Comparison of ENCODE assay signal across 2 cellular contexts in the genomic region with DNA sequence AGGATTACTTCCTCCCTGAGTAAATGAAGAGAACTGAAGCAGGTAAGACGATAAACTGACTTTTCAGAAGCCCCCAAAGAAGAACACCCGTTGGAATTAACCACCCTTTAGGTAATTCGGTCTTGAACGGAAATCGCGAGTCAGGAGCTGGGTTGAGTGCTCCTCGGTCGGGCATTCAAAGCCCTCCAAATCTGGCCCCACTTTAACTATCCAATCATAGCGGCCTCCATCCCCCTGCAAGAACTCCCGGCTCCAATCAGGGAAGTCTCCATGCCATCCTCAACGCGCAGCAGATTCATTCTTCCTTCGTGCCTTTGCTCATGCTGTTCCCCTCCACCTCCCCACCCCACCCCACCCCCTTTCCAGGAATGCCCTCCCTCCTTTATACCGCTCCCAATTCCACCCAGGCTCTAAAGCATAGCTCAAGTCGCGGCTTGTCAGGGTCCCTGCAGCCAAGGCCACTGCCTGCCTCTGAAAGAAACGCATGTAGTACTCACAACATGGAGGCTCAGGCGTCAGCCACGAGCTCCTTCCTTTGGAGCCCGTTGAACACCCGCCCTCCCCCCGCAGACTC.
TF ChIP-seq lines count a peak whose summit lies in the region.

No MANE protein-coding gene starts in this region.

TF ChIP-seq in SK-N-SH treated with all-trans-retinoic acid at 6 μM for 48 hours, 23 proteins besides CTCF, POLR2A, EP300 and RAD21 (continued from another document):
- TF ChIP-seq, protein P1, sequence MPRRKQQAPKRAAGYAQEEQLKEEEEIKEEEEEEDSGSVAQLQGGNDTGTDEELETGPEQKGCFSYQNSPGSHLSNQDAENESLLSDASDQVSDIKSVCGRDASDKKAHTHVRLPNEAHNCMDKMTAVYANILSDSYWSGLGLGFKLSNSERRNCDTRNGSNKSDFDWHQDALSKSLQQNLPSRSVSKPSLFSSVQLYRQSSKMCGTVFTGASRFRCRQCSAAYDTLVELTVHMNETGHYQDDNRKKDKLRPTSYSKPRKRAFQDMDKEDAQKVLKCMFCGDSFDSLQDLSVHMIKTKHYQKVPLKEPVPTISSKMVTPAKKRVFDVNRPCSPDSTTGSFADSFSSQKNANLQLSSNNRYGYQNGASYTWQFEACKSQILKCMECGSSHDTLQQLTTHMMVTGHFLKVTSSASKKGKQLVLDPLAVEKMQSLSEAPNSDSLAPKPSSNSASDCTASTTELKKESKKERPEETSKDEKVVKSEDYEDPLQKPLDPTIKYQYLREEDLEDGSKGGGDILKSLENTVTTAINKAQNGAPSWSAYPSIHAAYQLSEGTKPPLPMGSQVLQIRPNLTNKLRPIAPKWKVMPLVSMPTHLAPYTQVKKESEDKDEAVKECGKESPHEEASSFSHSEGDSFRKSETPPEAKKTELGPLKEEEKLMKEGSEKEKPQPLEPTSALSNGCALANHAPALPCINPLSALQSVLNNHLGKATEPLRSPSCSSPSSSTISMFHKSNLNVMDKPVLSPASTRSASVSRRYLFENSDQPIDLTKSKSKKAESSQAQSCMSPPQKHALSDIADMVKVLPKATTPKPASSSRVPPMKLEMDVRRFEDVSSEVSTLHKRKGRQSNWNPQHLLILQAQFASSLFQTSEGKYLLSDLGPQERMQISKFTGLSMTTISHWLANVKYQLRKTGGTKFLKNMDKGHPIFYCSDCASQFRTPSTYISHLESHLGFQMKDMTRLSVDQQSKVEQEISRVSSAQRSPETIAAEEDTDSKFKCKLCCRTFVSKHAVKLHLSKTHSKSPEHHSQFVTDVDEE (CRISPR knock-in tag; IDR thresholded peaks at IDR 0.05) = no peak
- TF ChIP-seq ZNF70 (CRISPR knock-in tag; IDR thresholded peaks at IDR 0.05) (no peak), TOX (CRISPR knock-in tag; IDR thresholded peaks at IDR 0.05; ENCODE audit: borderline replicate concordance) (no peak), ZNF565 (CRISPR knock-in tag; conservative IDR thresholded peaks at IDR 0.05; ENCODE audit: low read depth) (no peak), RARB (CRISPR knock-in tag; IDR thresholded peaks at IDR 0.05) (no peak), ZFP3 (CRISPR knock-in tag; IDR thresholded peaks at IDR 0.05) (no peak), ESRRG (CRISPR knock-in tag; IDR thresholded peaks at IDR 0.05) (no peak)
- TF ChIP-seq, protein P2, sequence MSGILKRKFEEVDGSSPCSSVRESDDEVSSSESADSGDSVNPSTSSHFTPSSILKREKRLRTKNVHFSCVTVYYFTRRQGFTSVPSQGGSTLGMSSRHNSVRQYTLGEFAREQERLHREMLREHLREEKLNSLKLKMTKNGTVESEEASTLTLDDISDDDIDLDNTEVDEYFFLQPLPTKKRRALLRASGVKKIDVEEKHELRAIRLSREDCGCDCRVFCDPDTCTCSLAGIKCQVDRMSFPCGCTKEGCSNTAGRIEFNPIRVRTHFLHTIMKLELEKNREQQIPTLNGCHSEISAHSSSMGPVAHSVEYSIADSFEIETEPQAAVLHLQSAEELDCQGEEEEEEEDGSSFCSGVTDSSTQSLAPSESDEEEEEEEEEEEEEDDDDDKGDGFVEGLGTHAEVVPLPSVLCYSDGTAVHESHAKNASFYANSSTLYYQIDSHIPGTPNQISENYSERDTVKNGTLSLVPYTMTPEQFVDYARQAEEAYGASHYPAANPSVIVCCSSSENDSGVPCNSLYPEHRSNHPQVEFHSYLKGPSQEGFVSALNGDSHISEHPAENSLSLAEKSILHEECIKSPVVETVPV (CRISPR knock-in tag; IDR thresholded peaks at IDR 0.05) = no peak

TF ChIP-seq in GM12878, 131 proteins besides CTCF, POLR2A, EP300 and RAD21 (continued from another document):
- peak; percentile 57; the same call in 1 of the 2 replicates for TF ChIP-seq YY1 (IDR thresholded peaks at IDR 0.05; ENCODE audit: low read depth, low read length)
- TF ChIP-seq SIX5 (IDR thresholded peaks at IDR 0.05; ENCODE audit: low read depth, low read length, severe bottlenecking) = no peak
- TF ChIP-seq, protein P3, sequence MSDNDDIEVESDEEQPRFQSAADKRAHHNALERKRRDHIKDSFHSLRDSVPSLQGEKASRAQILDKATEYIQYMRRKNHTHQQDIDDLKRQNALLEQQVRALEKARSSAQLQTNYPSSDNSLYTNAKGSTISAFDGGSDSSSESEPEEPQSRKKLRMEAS (IDR thresholded peaks at IDR 0.05; ENCODE audit: low read depth, low read length) = 0 out of 2 replicates have a peak, but pooled peaks have one; percentile 3
